ENCODE assay signal across 32 cellular contexts in the genomic region with DNA sequence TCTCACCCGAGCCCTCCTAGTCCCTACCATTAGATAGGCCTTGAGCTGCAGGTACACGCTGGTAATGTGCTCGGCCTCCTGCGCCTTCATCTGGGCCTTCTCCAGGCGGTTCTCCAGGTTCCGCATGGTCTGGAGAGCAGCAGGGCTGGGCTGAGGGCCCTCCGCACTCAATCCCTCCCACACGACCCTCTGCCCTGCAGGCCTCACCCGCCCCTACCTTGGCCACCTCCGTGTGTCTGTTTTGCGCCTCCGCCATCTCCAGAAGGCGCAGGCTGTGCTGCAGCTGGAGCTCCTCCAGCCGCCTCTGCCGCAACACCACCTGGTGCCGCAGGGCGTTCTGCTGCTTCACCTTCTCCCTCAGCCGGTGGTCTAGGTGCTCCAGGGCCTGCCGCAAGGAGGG. TPM values are rescaled to one million over a fixed set of nuclear protein-coding genes. Genes with fewer than 3 reads are reported as not detected.
"Had no signal": no experiment of that assay in that cellular context is flagged by ENCODE, and none has a peak within 500 bp of the region (broad histone marks: within the 10 kb centered on the region; RNA-seq: fewer than 3 reads in every experiment).

No MANE protein-coding gene starts in this region.

- H3K4me3 ChIP-seq: MG63, SJCRH30, SK-N-MC had no signal

- H3K9me3 Mint-ChIP-seq: activated CD4-positive, alpha-beta memory T cell treated with anti-CD3 and anti-CD28 coated beads, Interleukin-2, amount 10 ng/mL, durations not matched to agents 7 days and 5 days; activated naive CD8-positive, alpha-beta T cell treated with anti-CD3 and anti-CD28 coated beads, Interleukin-2, amount 50 U/mL, for 24 hours had no signal

- H3K4me1 ChIP-seq: SJCRH30 had no signal

- H3K4me3 Mint-ChIP-seq: activated CD4-positive, alpha-beta memory T cell treated with anti-CD3 and anti-CD28 coated beads, Interleukin-2, amount 10 ng/mL, durations not matched to agents 7 days and 5 days; activated CD8-positive, alpha-beta memory T cell treated with anti-CD3 and anti-CD28 coated beads, Interleukin-2, amount 10 ng/mL, durations not matched to agents 7 days and 5 days; activated naive CD4-positive, alpha-beta T cell treated with anti-CD3 and anti-CD28 coated beads, Interleukin-2, amount 10 ng/mL, durations not matched to agents 7 days and 5 days; activated naive CD8-positive, alpha-beta T cell; activated naive CD8-positive, alpha-beta T cell treated with anti-CD3 and anti-CD28 coated beads, Interleukin-2, amount 50 U/mL, for 24 hours; brain had no signal

- H3K27ac ChIP-seq: SJCRH30, SK-N-MC, WERI-Rb-1 had no signal

- H3K27ac Mint-ChIP-seq: activated CD4-positive, alpha-beta memory T cell treated with anti-CD3 and anti-CD28 coated beads, Interleukin-2, amount 10 ng/mL, durations not matched to agents 7 days and 5 days; activated CD8-positive, alpha-beta memory T cell treated with anti-CD3 and anti-CD28 coated beads, Interleukin-2, amount 10 ng/mL, durations not matched to agents 7 days and 5 days; activated naive CD4-positive, alpha-beta T cell treated with anti-CD3 and anti-CD28 coated beads, Interleukin-2, amount 10 ng/mL, durations not matched to agents 7 days and 5 days; activated naive CD8-positive, alpha-beta T cell; activated naive CD8-positive, alpha-beta T cell treated with anti-CD3 and anti-CD28 coated beads, Interleukin-2, amount 50 U/mL, for 24 hours; brain had no signal

- H3K36me3 ChIP-seq: MG63, SJCRH30, WERI-Rb-1 had no signal

- H3K9me3 ChIP-seq: SJCRH30 had no signal

- ATAC-seq: activated CD8-positive, alpha-beta memory T cell treated with anti-CD3 and anti-CD28 coated beads, Interleukin-2, amount 10 ng/mL, durations not matched to agents 7 days and 5 days; activated naive CD8-positive, alpha-beta T cell treated with anti-CD3 and anti-CD28 coated beads, Interleukin-2, amount 50 U/mL, for 24 hours; Panc1 had no signal

- H3K27me3 ChIP-seq: SJCRH30 had no signal

- H3K4me1 Mint-ChIP-seq: brain had no signal

- DNase-seq: activated CD4-positive, alpha-beta memory T cell treated with anti-CD3 and anti-CD28 coated beads, Interleukin-2, amount 10 ng/mL, durations not matched to agents 7 days and 5 days; activated CD4-positive, alpha-beta T cell treated with anti-CD3 and anti-CD28 coated beads for 1 hour; activated CD4-positive, alpha-beta T cell treated with anti-CD3 and anti-CD28 coated beads for 48 hours; activated CD4-positive, CD25-positive, alpha-beta regulatory T cell; activated CD8-positive, alpha-beta memory T cell treated with anti-CD3 and anti-CD28 coated beads for 24 hours; activated CD8-positive, alpha-beta memory T cell treated with anti-CD3 and anti-CD28 coated beads, Interleukin-2, amount 10 ng/mL, durations not matched to agents 7 days and 5 days; activated CD8-positive, alpha-beta memory T cell treated with anti-CD3 and anti-CD28 coated beads, Interleukin-2, amount 50 U/mL, for 48 hours; activated effector memory CD4-positive, alpha-beta T cell treated with Interleukin-2 at 50 U/mL for 16 hours; activated naive CD4-positive, alpha-beta T cell treated with anti-CD3 and anti-CD28 coated beads, Interleukin-2, amount 10 ng/mL, durations not matched to agents 7 days and 5 days; activated naive CD8-positive, alpha-beta T cell treated with anti-CD3 and anti-CD28 coated beads, Interleukin-2, amount 50 U/mL, for 24 hours; activated T-cell treated with anti-CD3 and anti-CD28 coated beads, Interleukin-2, amount 50 U/mL, for 48 hours; anterior cingulate cortex; central memory CD4-positive, alpha-beta T cell; Kasumi-1; MG63; NCI-H1048; NCI-H1105 treated with DMSO at 0.1 percent for 48 hours; NCI-H1436; NCI-H1694; NCI-H1930; NCI-H2081 treated with DMSO at 0.1 percent for 48 hours; NCI-H345; NCI-H524 treated with DMSO at 0.1 percent for 48 hours; SJCRH30; T1000; WERI-Rb-1 had no signal

- H3K36me3 Mint-ChIP-seq: activated CD8-positive, alpha-beta memory T cell treated with anti-CD3 and anti-CD28 coated beads, Interleukin-2, amount 10 ng/mL, durations not matched to agents 7 days and 5 days; activated naive CD4-positive, alpha-beta T cell treated with anti-CD3 and anti-CD28 coated beads, Interleukin-2, amount 10 ng/mL, durations not matched to agents 7 days and 5 days; activated naive CD8-positive, alpha-beta T cell; brain had no signal

RNA-seq across cellular contexts. Expression of a gene that starts 7.5 kb away (rescaled TPM):
- total RNA-seq: activated CD4-positive, alpha-beta memory T cell treated with anti-CD3 and anti-CD28 coated beads, Interleukin-2, amount 10 ng/mL, durations not matched to agents 7 days and 5 days; activated CD8-positive, alpha-beta memory T cell treated with anti-CD3 and anti-CD28 coated beads, Interleukin-2, amount 10 ng/mL, durations not matched to agents 7 days and 5 days; SJCRH30; T-helper 1 cell treated with Interleukin-12 subunit alpha and Interleukin-12 subunit beta and Interleukin-4 antibody, amounts not matched to agents 30 ng/mL and 1 ng/mL, for 36 hours; T-helper 2 cell treated with Interferon-gamma antibody and Interleukin-4, amounts not matched to agents 100 ng/mL and 5 ng/mL, for 36 hours had no signal

RNA-seq across cellular contexts. Expression of a gene that starts 8.3 kb away (rescaled TPM):
- total RNA-seq: activated CD4-positive, alpha-beta memory T cell treated with anti-CD3 and anti-CD28 coated beads, Interleukin-2, amount 10 ng/mL, durations not matched to agents 7 days and 5 days; T-helper 1 cell treated with Interleukin-12 subunit alpha and Interleukin-12 subunit beta and Interleukin-4 antibody, amounts not matched to agents 30 ng/mL and 1 ng/mL, for 36 hours; T-helper 2 cell treated with Interferon-gamma antibody and Interleukin-4, amounts not matched to agents 100 ng/mL and 5 ng/mL, for 36 hours had no signal
